Comparison of ENCODE assay signal across 26 cellular contexts in the genomic region with DNA sequence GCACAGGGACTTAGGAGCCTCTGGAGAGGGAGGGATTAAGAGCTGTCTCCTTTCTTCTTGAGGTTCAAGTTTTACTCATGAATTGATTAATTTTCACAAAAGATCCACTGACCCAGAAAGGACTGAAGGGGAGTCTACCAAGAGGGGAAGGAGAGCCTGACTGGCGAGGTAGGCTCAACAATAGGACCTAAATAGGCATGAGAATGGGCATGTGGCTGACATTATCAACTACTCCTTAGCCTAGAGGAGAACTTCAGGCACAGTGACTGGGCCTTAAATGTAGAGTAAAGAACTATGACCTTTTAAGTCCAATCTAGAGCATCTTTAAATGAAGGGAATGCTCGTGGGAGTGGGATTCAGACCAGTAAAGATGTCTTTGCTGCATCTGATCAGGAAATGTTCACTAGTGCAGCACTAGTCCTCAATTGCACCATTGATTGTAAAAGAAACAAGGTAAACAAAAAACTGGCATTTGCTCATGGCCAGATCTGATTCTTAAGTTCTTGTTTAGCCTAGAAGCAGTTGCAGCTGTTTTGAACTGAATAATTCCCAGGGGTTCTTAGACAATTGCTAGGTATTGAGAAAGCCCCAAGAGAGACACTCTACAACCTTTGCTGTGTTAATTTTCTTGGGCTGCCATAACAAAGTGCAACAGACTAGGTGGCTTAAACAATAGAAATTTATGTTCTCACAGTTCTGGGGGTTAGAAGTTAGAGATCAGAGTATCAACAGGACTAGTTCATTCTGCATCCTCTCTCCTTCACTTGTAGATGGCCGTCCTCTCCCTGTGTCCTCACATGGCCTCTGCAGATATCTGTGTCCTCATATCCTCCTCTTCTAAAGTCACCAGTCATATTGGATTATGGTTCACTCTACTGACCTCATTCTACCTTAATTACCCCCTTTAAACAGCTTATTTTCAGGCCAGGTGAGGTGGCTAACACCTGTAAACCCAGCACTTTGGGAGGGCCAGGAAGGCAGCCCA.
"Had no signal": no experiment of that assay in that cellular context is flagged by ENCODE, and none has a peak within 500 bp of the region (broad histone marks: within the 10 kb centered on the region; RNA-seq: fewer than 3 reads in every experiment).

No MANE protein-coding gene starts in this region.

- H3K9me3 Mint-ChIP-seq: activated CD4-positive, alpha-beta memory T cell treated with anti-CD3 and anti-CD28 coated beads, Interleukin-2, amount 10 ng/mL, durations not matched to agents 7 days and 5 days; activated CD4-positive, alpha-beta T cell treated with anti-CD3 and anti-CD28 coated beads, Interleukin-2, amount 10 ng/mL, durations not matched to agents 7 days and 5 days; activated naive CD4-positive, alpha-beta T cell treated with anti-CD3 and anti-CD28 coated beads for 36 hours; activated T-helper 17 cell treated with anti-CD3 and anti-CD28 coated beads, Interleukin-2, amount 50 U/mL, for 72 hours; T-cell had no signal

- H3K4me2 ChIP-seq: PC-9 had no signal

- H3K4me1 Mint-ChIP-seq: activated CD4-positive, alpha-beta memory T cell treated with anti-CD3 and anti-CD28 coated beads, Interleukin-2, amount 10 ng/mL, durations not matched to agents 7 days and 5 days; activated CD4-positive, alpha-beta T cell treated with anti-CD3 and anti-CD28 coated beads, Interleukin-2, amount 10 ng/mL, durations not matched to agents 7 days and 5 days; activated T-helper 17 cell treated with anti-CD3 and anti-CD28 coated beads, Interleukin-2, amount 50 U/mL, for 72 hours; T-cell had no signal

- H3K36me3 Mint-ChIP-seq: activated naive CD8-positive, alpha-beta T cell; T-cell had no signal

- ATAC-seq: activated T-helper 17 cell treated with anti-CD3 and anti-CD28 coated beads, Interleukin-2, amount 50 U/mL, for 72 hours; Right ventricle myocardium inferior; T-cell had no signal

- DNase-seq: activated CD4-positive, alpha-beta memory T cell treated with anti-CD3 and anti-CD28 coated beads, Interleukin-2, amount 10 ng/mL, durations not matched to agents 7 days and 5 days; activated CD4-positive, alpha-beta T cell treated with anti-CD3 and anti-CD28 coated beads, Interleukin-2, amount 10 ng/mL, durations not matched to agents 7 days and 5 days; activated CD4-positive, CD25-positive, alpha-beta regulatory T cell; activated gamma-delta T cell; activated naive CD4-positive, alpha-beta T cell treated with anti-CD3 and anti-CD28 coated beads for 36 hours; activated T-cell treated with anti-CD3 and anti-CD28 coated beads for 4 hours; activated T-cell treated with anti-CD3 and anti-CD28 coated beads, Interleukin-2, amount 50 U/mL, for 48 hours; amygdala; brain microvascular endothelial cell; cerebellar nuclear complex; MM.1S; NCI-H1105; NCI-H1930; NCI-H2171; NCI-H2227 treated with DMSO at 0.1 percent for 48 hours; NCI-H446 treated with DMSO at 0.1 percent for 48 hours; NCI-H524 treated with DMSO at 0.1 percent for 48 hours; NCI-H774; PC-9; T-cell; T-helper 2 cell; T1000 had no signal

- H2AFZ ChIP-seq: PC-9 had no signal

- H3K36me3 ChIP-seq: brain microvascular endothelial cell had no signal

- H3K4me3 Mint-ChIP-seq: activated CD4-positive, alpha-beta memory T cell treated with anti-CD3 and anti-CD28 coated beads, Interleukin-2, amount 10 ng/mL, durations not matched to agents 7 days and 5 days; activated CD4-positive, alpha-beta T cell treated with anti-CD3 and anti-CD28 coated beads, Interleukin-2, amount 10 ng/mL, durations not matched to agents 7 days and 5 days; activated naive CD4-positive, alpha-beta T cell treated with anti-CD3 and anti-CD28 coated beads for 36 hours; activated naive CD8-positive, alpha-beta T cell; activated T-helper 17 cell treated with anti-CD3 and anti-CD28 coated beads, Interleukin-2, amount 50 U/mL, for 72 hours; T-cell had no signal

- H3K4me3 ChIP-seq: PC-9, SK-N-MC had no signal

- H3K27ac ChIP-seq: brain microvascular endothelial cell, PC-9, SK-N-MC had no signal

- H3K27me3 ChIP-seq: brain microvascular endothelial cell had no signal

- H3K27ac Mint-ChIP-seq: activated CD4-positive, alpha-beta memory T cell treated with anti-CD3 and anti-CD28 coated beads, Interleukin-2, amount 10 ng/mL, durations not matched to agents 7 days and 5 days; activated CD4-positive, alpha-beta T cell treated with anti-CD3 and anti-CD28 coated beads, Interleukin-2, amount 10 ng/mL, durations not matched to agents 7 days and 5 days; activated naive CD4-positive, alpha-beta T cell treated with anti-CD3 and anti-CD28 coated beads for 36 hours; activated naive CD8-positive, alpha-beta T cell; activated T-helper 17 cell treated with anti-CD3 and anti-CD28 coated beads, Interleukin-2, amount 50 U/mL, for 72 hours; T-cell had no signal
